In genomic region chr21:37687001-37687400, GRCh38 we compare ENCODE assay signal across 3 cellular contexts.
TF ChIP-seq lines count a peak whose summit lies in the region.

No MANE protein-coding gene starts in this region.

TF ChIP-seq in liver, 16 proteins besides CTCF, POLR2A, EP300 and RAD21:
- peak in 1 of 2 donors; percentile 19 for TF ChIP-seq RXRA (IDR thresholded peaks at IDR 0.05)
- no peak for TF ChIP-seq GABPA (IDR thresholded peaks at IDR 0.05 in 1 of 2, conservative IDR thresholded peaks at IDR 0.05 in 1 of 2)
TF ChIP-seq in liver: peak in this region for 1.

TF ChIP-seq in HepG2, 621 proteins besides CTCF, POLR2A, EP300 and RAD21:
- TF ChIP-seq DDIT3 (CRISPR knock-in tag; IDR thresholded peaks at IDR 0.05) = no peak
- TF ChIP-seq MAFK (conservative IDR thresholded peaks at IDR 0.05 in 1 of 2, IDR thresholded peaks at IDR 0.05 in 1 of 2; ENCODE audit: low read length in 2 of 2) = peak in 1 of 2 experiments; percentile 35; a peak in 1 of 4 replicates

TF ChIP-seq in H1, 55 proteins besides CTCF, POLR2A, EP300 and RAD21:
- no peak for TF ChIP-seq JUND (IDR thresholded peaks at IDR 0.05; ENCODE audit: low read length)
